1 cellular context compared by ENCODE assay signal in genomic region chr10:96747734-96748550, GRCh38.
TF ChIP-seq lines count a peak whose summit lies in the region.

No MANE protein-coding gene starts in this region.

TF ChIP-seq in GM12878, 131 proteins besides CTCF, POLR2A, EP300 and RAD21 (continued from another document):
- no peak for TF ChIP-seq BCLAF1 (IDR thresholded peaks at IDR 0.05)
- peak; percentile 98 for TF ChIP-seq SPI1 (IDR thresholded peaks at IDR 0.05; ENCODE audit: borderline replicate concordance, insufficient read depth, low read depth, low read length)
- no peak for TF ChIP-seq E2F4 (IDR thresholded peaks at IDR 0.05; ENCODE audit: low read depth, low read length)
- TF ChIP-seq TCF12 (IDR thresholded peaks at IDR 0.05; ENCODE audit: low read depth, low read length), result peak; percentile 67; the same call in 1 of the 2 replicates
TF ChIP-seq in GM12878: peak in this region for 54.
